ENCODE assay signal across 16 cellular contexts in the genomic region with DNA sequence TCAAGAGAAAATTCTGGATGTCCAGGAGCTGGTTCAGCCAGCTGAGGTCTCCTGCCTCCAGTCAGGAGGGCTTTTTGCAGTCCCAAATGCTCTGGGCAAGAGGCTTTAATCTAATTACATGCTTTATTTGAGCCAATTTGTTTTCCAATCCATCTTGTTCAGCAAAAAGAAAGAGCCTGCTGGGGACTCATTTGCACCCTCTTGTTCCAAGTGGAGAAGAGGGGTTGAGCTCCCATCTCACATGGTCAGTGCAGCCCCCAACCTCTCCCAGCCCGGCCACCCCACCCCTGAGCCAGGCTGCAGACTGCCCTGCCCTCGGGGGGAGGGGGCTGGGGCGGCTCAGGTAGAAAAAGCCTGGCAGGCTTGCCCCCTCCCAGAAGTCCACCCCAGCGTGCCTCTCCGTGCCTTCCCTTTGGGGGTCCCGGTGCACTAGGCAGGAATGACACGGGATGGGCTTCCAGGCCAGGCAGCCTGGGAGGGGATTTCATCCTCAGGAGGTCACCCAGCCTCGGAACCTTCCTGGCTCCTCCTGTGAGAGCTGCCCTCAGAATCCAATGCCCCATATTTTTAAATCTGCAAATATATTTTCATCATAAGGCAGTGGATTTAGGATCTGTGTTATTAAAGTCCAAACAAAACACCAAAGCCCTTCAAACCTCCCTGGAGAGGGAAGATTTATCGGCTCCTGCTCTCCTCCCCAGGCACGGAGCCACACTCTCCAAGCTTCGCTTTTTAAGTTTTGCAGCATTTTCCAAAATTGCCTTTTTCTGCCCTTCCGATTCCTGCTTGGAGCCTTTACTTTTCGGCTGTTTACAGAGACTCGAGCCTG.
DNase-seq lines count a peak whose midpoint lies in the region; ATAC-seq lines count a peak whose summit lies in the region.
"Had no signal": no experiment of that assay in that cellular context is flagged by ENCODE, and none has a peak within 500 bp of the region (broad histone marks: within the 10 kb centered on the region; RNA-seq: fewer than 3 reads in every experiment).

No MANE protein-coding gene starts in this region.

- H3K27me3 Mint-ChIP-seq in T-helper 17 cell = peaks cover 10% of the 10 kb centered on the region
- H3K27me3 Mint-ChIP-seq: activated B cell treated with CpG ODN at 0.5 μM for 24 hours had no signal

- H3K36me3 Mint-ChIP-seq in T-helper 17 cell (ENCODE audit: low read depth) = no peaks in the 10 kb centered on the region

- H4K20me1 ChIP-seq in BLaER1 treated with 17β-estradiol and CSF1 and Interleukin-3, amounts not matched to agents 10 nM and 100 nM = 0 out of 22 replicates have a peak, but pooled peaks cover 0 to 4% (median 0%) of the 10 kb centered on the region in 11 experiments

- no peak for DNase-seq in T-helper 17 cell
- DNase-seq in left kidney (ENCODE audit: low read depth, low spot score) = peak; percentile 29
- no peak for DNase-seq in sciatic nerve (ENCODE audit: low spot score)
- DNase-seq in SW 1271 (lab: John Stamatoyannopoulos, UW) = no peak
- no peak for DNase-seq in cortex of kidney (lab: John Stamatoyannopoulos, UW)
- DNase-seq: ACHN; activated B cell treated with CpG ODN at 0.5 μM for 24 hours; gastrocnemius medialis; MG63; NCI-H1694; stimulated activated CD4-positive, alpha-beta T cell treated with anti-CD3 and anti-CD28 coated beads, Interleukin-15, amount 100 ng/mL, for 24 hours; stimulated activated naive CD8-positive, alpha-beta T cell treated with anti-CD3 and anti-CD28 coated beads, Interleukin-15, Interleukin-2, amounts not matched to agents 100 U/mL and 50 U/mL, for 24 hours had no signal

- H3K27me3 ChIP-seq in BLaER1 treated with 17β-estradiol and CSF1 and Interleukin-3, amounts not matched to agents 10 nM and 100 nM = peaks cover 0 to 9% (median 0%) of the 10 kb centered on the region in 11 experiments; a peak in 3 of 22 replicates
- H3K27me3 ChIP-seq: gastrocnemius medialis, MG63 had no signal

- peak overlapping the region in 6 of 11 experiments; percentile 3 to 46 (median 22); a peak in 5 of 22 replicates for H3K9ac ChIP-seq in BLaER1 treated with 17β-estradiol and CSF1 and Interleukin-3, amounts not matched to agents 10 nM and 100 nM

- peaks cover 13% of the 10 kb centered on the region for H3K4me1 Mint-ChIP-seq in T-helper 17 cell

- H3K27ac ChIP-seq in BLaER1 treated with 17β-estradiol and CSF1 and Interleukin-3, amounts not matched to agents 10 nM and 100 nM = peak overlapping the region in 3 of 11 experiments; percentile 5 to 41 (median 33); a peak in 5 of 22 replicates

- H3K4me1 ChIP-seq in BLaER1 treated with 17β-estradiol and CSF1 and Interleukin-3, amounts not matched to agents 10 nM and 100 nM = peaks cover 44 to 91% (median 71%) of the 10 kb centered on the region in 10 experiments
- H3K4me1 ChIP-seq: gastrocnemius medialis had no signal

- ATAC-seq in T-helper 17 cell (no peak), sciatic nerve (peak; percentile 79), GM19452 (IDR thresholded peaks at IDR 0.05; ENCODE audit: unreplicated experiment) (no peak), GM21526 (IDR thresholded peaks at IDR 0.05; ENCODE audit: low FRiP score, unreplicated experiment) (no peak)
- ATAC-seq: stimulated activated naive CD8-positive, alpha-beta T cell treated with anti-CD3 and anti-CD28 coated beads, Interleukin-15, Interleukin-2, amounts not matched to agents 100 U/mL and 50 U/mL, for 24 hours had no signal

- no peaks in the 10 kb centered on the region for H3K36me3 ChIP-seq in BLaER1 treated with 17β-estradiol and CSF1 and Interleukin-3, amounts not matched to agents 10 nM and 100 nM
- H3K36me3 ChIP-seq: gastrocnemius medialis, MG63 had no signal

- H3K27ac Mint-ChIP-seq in T-helper 17 cell = no peak overlapping the region
- H3K27ac Mint-ChIP-seq: T-helper 1 cell treated with Interleukin-12 subunit alpha and Interleukin-12 subunit beta and Interleukin-4 antibody, amounts not matched to agents 30 μg/mL and 1 μg/mL, for 36 hours had no signal

- H3K4me2 ChIP-seq in BLaER1 treated with 17β-estradiol and CSF1 and Interleukin-3, amounts not matched to agents 10 nM and 100 nM = peak overlapping the region; percentile 58 to 87 (median 75)

- peak overlapping the region in 1 of 10 experiments; percentile 5; a peak in 1 of 20 replicates for H3K4me3 ChIP-seq in BLaER1 treated with 17β-estradiol and CSF1 and Interleukin-3, amounts not matched to agents 10 nM and 100 nM
- H3K4me3 ChIP-seq: gastrocnemius medialis, MG63 had no signal

- H3K9me3 ChIP-seq in BLaER1 treated with 17β-estradiol and CSF1 and Interleukin-3, amounts not matched to agents 10 nM and 100 nM (replicated peaks in 1 of 11) = no peaks in the 10 kb centered on the region
- H3K9me3 ChIP-seq in T-helper 17 cell (ENCODE audit: control insufficient read depth, low read length, poor library complexity, severe bottlenecking) = no peaks in the 10 kb centered on the region
- H3K9me3 ChIP-seq: gastrocnemius medialis, MG63 had no signal

- intact Hi-C loops in sciatic nerve (cut with DNase I) = no loop called here

- peak overlapping the region; percentile 31 for H3K4me3 Mint-ChIP-seq in T-helper 17 cell
- H3K4me3 Mint-ChIP-seq: activated B cell treated with CpG ODN at 0.5 μM for 24 hours; T-helper 1 cell treated with Interleukin-12 subunit alpha and Interleukin-12 subunit beta and Interleukin-4 antibody, amounts not matched to agents 30 μg/mL and 1 μg/mL, for 36 hours had no signal
